In the genomic region with DNA sequence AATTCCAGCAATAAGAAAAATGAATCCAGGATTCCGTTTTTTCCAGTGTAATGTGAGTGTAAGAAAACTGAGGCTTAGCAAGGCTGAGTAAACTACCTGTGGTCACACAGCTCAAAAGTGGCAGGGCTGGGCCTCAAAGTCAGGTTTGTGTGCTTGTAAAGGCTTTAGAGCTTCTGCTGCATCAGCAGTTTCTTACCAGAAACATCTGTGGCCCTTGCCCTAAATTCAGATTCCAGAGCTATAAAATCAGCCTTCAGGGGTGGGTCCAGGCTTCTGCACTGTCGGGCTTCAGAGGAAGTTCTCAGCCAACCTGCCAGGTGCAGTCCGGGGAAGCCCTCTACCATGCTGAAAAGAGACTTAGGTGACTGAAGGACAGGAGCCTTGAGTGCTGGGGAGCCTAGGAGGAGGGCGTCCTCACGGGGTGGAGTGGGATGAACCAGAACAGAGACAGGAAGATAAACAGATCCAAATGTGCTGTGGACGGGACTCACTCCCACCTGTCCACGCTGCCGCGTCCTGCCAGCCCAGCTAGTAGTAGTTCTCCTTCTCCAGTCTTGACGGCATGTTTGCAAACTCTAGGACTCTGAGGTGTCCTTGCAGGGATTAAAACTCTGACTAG, we compare ENCODE assay signal across 18 cellular contexts.
DNase-seq lines count a peak whose midpoint lies in the region; ATAC-seq, FAIRE-seq and TF ChIP-seq lines count a peak whose summit lies in the region.
"Had no signal": no experiment of that assay in that cellular context is flagged by ENCODE, and none has a peak within 500 bp of the region (broad histone marks: within the 10 kb centered on the region; RNA-seq: fewer than 3 reads in every experiment).

No MANE protein-coding gene starts in this region.

- H4K8ac ChIP-seq in mesendoderm (ENCODE audit: low read depth, low read length), result no peak overlapping the region

- ATAC-seq in right cardiac atrium (no peak), HG03439 (IDR thresholded peaks at IDR 0.05; ENCODE audit: unreplicated experiment) (no peak)
- ATAC-seq: activated naive CD8-positive, alpha-beta T cell treated with anti-CD3 and anti-CD28 coated beads, Interleukin-2, amount 50 U/mL, for 24 hours; activated T-cell treated with anti-CD3 and anti-CD28 coated beads, Interleukin-2, amount 50 U/mL, for 4 hours; effector memory CD8-positive, alpha-beta T cell had no signal

- no peak for FAIRE-seq in urothelium cell line (lab: Jason Lieb, UNC)

- no peaks in the 10 kb centered on the region for H3K36me3 ChIP-seq in mesendoderm (ENCODE audit: control insufficient read depth, insufficient read depth, low read length)
- H3K36me3 ChIP-seq: HAP-1 had no signal

- no peak overlapping the region for H4K5ac ChIP-seq in mesendoderm (ENCODE audit: low read length)

- H2BK5ac ChIP-seq in mesendoderm (ENCODE audit: low read length), result no peak overlapping the region

- no peak for TF ChIP-seq CTCF in coronary artery (IDR thresholded peaks at IDR 0.05)

- H3K18ac ChIP-seq in mesendoderm (ENCODE audit: low read length), result no peak overlapping the region

- 89% methylated on average over 10 of the region's 10 CpGs for WGBS in right cardiac atrium
- WGBS in mesendoderm (ENCODE audit: extremely low coverage, insufficient coverage, low lambda C conversion rate), result no CpG with 5 or more reads among the region's 10 CpGs

- in situ Hi-C loops in ACHN (cut with HindIII; ENCODE audit: low pct_ligation_motif_present, low pct_unique_long_range_greater_than_20kb, low sequenced_read_pairs), result no loop called here

- H3K4me3 ChIP-seq in right cardiac atrium (ENCODE audit: low read length) (no peak overlapping the region), coronary artery (no peak overlapping the region), mesendoderm (ENCODE audit: low read length) (no peak overlapping the region)
- H3K4me3 ChIP-seq: HAP-1 had no signal

- no peaks in the 10 kb centered on the region for H3K79me2 ChIP-seq in mesendoderm (ENCODE audit: control insufficient read depth, insufficient read depth, low read length)

- H2BK15ac ChIP-seq in mesendoderm (replicated peaks; ENCODE audit: low read depth), result no peak overlapping the region

- no peak overlapping the region for H2BK120ac ChIP-seq in mesendoderm (ENCODE audit: low read depth, low read length)

- no peak overlapping the region for H3K4ac ChIP-seq in mesendoderm (ENCODE audit: low read depth, low read length)

- intact Hi-C loops in cardiac septum (cut with DNase I) (no loop called here), right cardiac atrium (cut with DNase I) (no loop called here)

- H3K79me1 ChIP-seq in mesendoderm (ENCODE audit: low read length), result no peaks in the 10 kb centered on the region

- no peak overlapping the region for H3K4me2 ChIP-seq in mesendoderm (ENCODE audit: low read length)

- peak overlapping the region; percentile 51 for H2AK5ac ChIP-seq in mesendoderm (ENCODE audit: low read length)

- DNase-seq in cardiac septum (ENCODE audit: low spot score), result peak; percentile 43
- no peak for DNase-seq in right cardiac atrium
- DNase-seq in coronary artery (ENCODE audit: low spot score), result peak; percentile 35
- no peak for DNase-seq in mesendoderm
- DNase-seq in urothelium cell line (ENCODE audit: low spot score), result peak; percentile 50
- no peak for DNase-seq in ACHN
- DNase-seq in activated gamma-delta T cell treated with Interleukin-2 at 50 U/mL for 16 hours, result no peak
- DNase-seq: activated naive CD8-positive, alpha-beta T cell treated with anti-CD3 and anti-CD28 coated beads, Interleukin-2, amount 50 U/mL, for 24 hours; activated T-cell treated with anti-CD3 and anti-CD28 coated beads, Interleukin-2, amount 50 U/mL, for 4 hours; caudate nucleus; CD4-positive, CD25-positive, alpha-beta regulatory T cell; effector memory CD8-positive, alpha-beta T cell; NCI-H1694; NCI-H345; Right ventricle myocardium superior; stimulated activated naive CD4-positive, alpha-beta T cell had no signal

- no peak overlapping the region for H3K23ac ChIP-seq in mesendoderm (ENCODE audit: low read length)

- no peak overlapping the region for H3K56ac ChIP-seq in mesendoderm (ENCODE audit: low read length)

- H3K9ac ChIP-seq in mesendoderm (ENCODE audit: low read length), result no peak overlapping the region

- H3K27ac ChIP-seq in right cardiac atrium (ENCODE audit: low read length), result no peak overlapping the region
- H3K27ac ChIP-seq in coronary artery, result no peak overlapping the region
- no peak overlapping the region for H3K27ac ChIP-seq in mesendoderm (ENCODE audit: low read depth, low read length)

- H3K4me1 ChIP-seq in right cardiac atrium (ENCODE audit: control insufficient read depth, insufficient read depth, low read length) (no peaks in the 10 kb centered on the region), mesendoderm (ENCODE audit: control insufficient read depth, low read depth, low read length) (peaks cover 3% of the 10 kb centered on the region)

- H3K9me3 ChIP-seq in right cardiac atrium (ENCODE audit: control insufficient read depth, low read length), result no peaks in the 10 kb centered on the region
- H3K9me3 ChIP-seq: HAP-1 had no signal

- H3K27me3 ChIP-seq in right cardiac atrium (ENCODE audit: control insufficient read depth, insufficient read depth) (no peaks in the 10 kb centered on the region), mesendoderm (ENCODE audit: insufficient read depth, low read length, poor library complexity) (no peaks in the 10 kb centered on the region)

Comparison
In these comparisons a context has a peak if more than half of its experiments do, and no peak if none do; other contexts are left out.
1. DNase-seq: peak in cardiac septum (single experiment), coronary artery (single experiment) and urothelium cell line (single experiment); none in right cardiac atrium (0 of 3), mesendoderm (single experiment), ACHN (single experiment) and activated gamma-delta T cell treated with Interleukin-2 at 50 U/mL for 16 hours (single experiment).